Comparison of ENCODE assay signal across 11 cellular contexts in the genomic region with DNA sequence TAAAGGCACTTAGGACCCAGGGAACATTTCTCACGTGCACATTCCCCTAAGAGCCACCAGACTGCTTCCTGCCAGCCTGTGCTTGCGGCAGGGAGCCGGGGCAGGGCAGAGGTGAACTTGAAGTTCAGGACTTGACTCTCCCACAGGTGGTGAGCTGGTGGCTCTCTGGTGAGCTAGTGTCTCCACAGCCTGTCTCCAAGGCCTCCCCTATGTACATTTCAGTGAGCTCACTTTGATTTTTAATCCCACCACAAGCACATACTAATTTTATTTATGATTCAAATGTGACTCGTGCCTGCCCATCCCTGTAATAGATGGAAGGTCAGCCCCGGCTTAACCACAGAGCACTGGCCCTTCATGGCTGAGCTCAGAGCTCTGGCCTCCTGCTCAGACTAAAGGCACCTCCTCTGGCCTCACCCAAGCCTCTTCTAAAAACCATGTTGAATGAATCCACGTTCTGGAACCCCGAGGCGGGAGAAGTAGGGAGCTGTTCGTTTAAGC. TPM values are rescaled to one million over a fixed set of nuclear protein-coding genes. Genes with fewer than 3 reads are reported as not detected.
A peak's percentile ranks its signal among the peaks of the same experiment; 100 is the strongest.
DNase-seq lines count a peak whose midpoint lies in the region; ATAC-seq and TF ChIP-seq lines count a peak whose summit lies in the region.
"Had no signal": no experiment of that assay in that cellular context is flagged by ENCODE, and none has a peak within 500 bp of the region (broad histone marks: within the 10 kb centered on the region; RNA-seq: fewer than 3 reads in every experiment).

No MANE protein-coding gene starts in this region.

- no peak for TF ChIP-seq CTCF in brain (conservative IDR thresholded peaks at IDR 0.05)

- H3K9ac ChIP-seq in mesenchymal stem cell (ENCODE audit: low read length) = peak overlapping the region; percentile 27

- no peak overlapping the region for H3K4me2 ChIP-seq in mesenchymal stem cell (ENCODE audit: low read length, poor library complexity, severe bottlenecking)

- no peaks in the 10 kb centered on the region for H3K9me3 Mint-ChIP-seq in brain
- H3K9me3 Mint-ChIP-seq: CD8-positive, alpha-beta memory T cell had no signal

- H2BK15ac ChIP-seq in mesenchymal stem cell (ENCODE audit: low read depth, poor library complexity, severe bottlenecking) = no peak overlapping the region

- peak overlapping the region; percentile 56 to 91 (median 64) for H3K27ac Mint-ChIP-seq in brain

- no peak overlapping the region for H4K8ac ChIP-seq in mesenchymal stem cell (ENCODE audit: low read length)

- no peaks in the 10 kb centered on the region for H3K9me3 ChIP-seq in mesenchymal stem cell (ENCODE audit: control insufficient read depth, low read length)

- H3K27ac ChIP-seq in mesenchymal stem cell (ENCODE audit: low read length, poor library complexity, severe bottlenecking) = no peak overlapping the region
- peak overlapping the region; percentile 53 for H3K27ac ChIP-seq in urinary bladder (ENCODE audit: low read depth)

- H3K4me1 Mint-ChIP-seq in brain = peaks cover 87% of the 10 kb centered on the region

- peaks cover 52% of the 10 kb centered on the region for H3K79me1 ChIP-seq in mesenchymal stem cell (replicated peaks; ENCODE audit: low read length, poor library complexity, severe bottlenecking)

- DNase-seq in Right ventricle myocardium superior = no peak
- no peak for DNase-seq in left cardiac atrium
- peak; percentile 22 for DNase-seq in mesenchymal stem cell
- DNase-seq in DMS79 (lab: John Stamatoyannopoulos, UW) = no peak
- DNase-seq in NCI-H524 treated with DMSO at 0.1 percent for 48 hours (lab: John Stamatoyannopoulos, UW) = no peak
- DNase-seq: activated CD8-positive, alpha-beta memory T cell treated with anti-CD3 and anti-CD28 coated beads, Interleukin-2, amount 50 U/mL, for 48 hours; NCI-H82 had no signal

- no peaks in the 10 kb centered on the region for H3K27me3 Mint-ChIP-seq in brain
- H3K27me3 Mint-ChIP-seq: CD8-positive, alpha-beta memory T cell had no signal

- no peak overlapping the region for H2AK5ac ChIP-seq in mesenchymal stem cell (ENCODE audit: low read length, severe bottlenecking)

- no peak overlapping the region for H3K23ac ChIP-seq in mesenchymal stem cell (ENCODE audit: low read length in 2 of 2)

- no peaks in the 10 kb centered on the region for H3K27me3 ChIP-seq in mesenchymal stem cell (ENCODE audit: control insufficient read depth in 1 of 2, insufficient read depth in 1 of 2, low read length in 2 of 2)

- intact Hi-C loops in Right ventricle myocardium superior (cut with DNase I) = no loop called here
- intact Hi-C loops in left cardiac atrium (cut with DNase I) = loop anchor here in 1 of 2 donors (5.0 kb wide), 1 partner anchor 35 kb away; no protein-coding TSS in a partner anchor

- no peak overlapping the region for H4K91ac ChIP-seq in mesenchymal stem cell (ENCODE audit: low read length)

- H3K18ac ChIP-seq in mesenchymal stem cell (ENCODE audit: low read depth in 1 of 2, low read length in 2 of 2) = no peak overlapping the region

- H2BK120ac ChIP-seq in mesenchymal stem cell (ENCODE audit: low read depth, low read length) = no peak overlapping the region

- H3K4me3 ChIP-seq in mesenchymal stem cell (ENCODE audit: insufficient read depth in 1 of 2, low read depth in 1 of 2, low read length in 2 of 2) (no peak overlapping the region), urinary bladder (ENCODE audit: low read depth, low read length) (no peak overlapping the region)

- H2BK5ac ChIP-seq in mesenchymal stem cell (ENCODE audit: low read depth, low read length, poor library complexity, severe bottlenecking) = no peak overlapping the region

- H3K4ac ChIP-seq in mesenchymal stem cell (ENCODE audit: low read depth in 1 of 2, low read length in 2 of 2) = no peak overlapping the region

- peaks cover 25% of the 10 kb centered on the region for H3K36me3 Mint-ChIP-seq in brain

- no peak overlapping the region for H2BK12ac ChIP-seq in mesenchymal stem cell (ENCODE audit: low read length in 2 of 2)

- H3K36me3 ChIP-seq in mesenchymal stem cell (ENCODE audit: control insufficient read depth in 1 of 2, insufficient read depth in 2 of 2, low read depth in 1 of 2, low read length in 2 of 2) = peaks cover 61 to 73% of the 10 kb centered on the region in 2 experiments
- H3K36me3 ChIP-seq in urinary bladder (ENCODE audit: insufficient read depth) = peaks cover 2% of the 10 kb centered on the region

- ATAC-seq in Right ventricle myocardium superior (ENCODE audit: poor library complexity) (peak; percentile 10), left cardiac atrium (no peak), GM18870 (IDR thresholded peaks at IDR 0.05; ENCODE audit: unreplicated experiment) (no peak)

- H2AFZ ChIP-seq in mesenchymal stem cell (ENCODE audit: low read depth, low read length) = no peak overlapping the region

- peak overlapping the region in 1 of 5 experiments; percentile 12 for H3K4me3 Mint-ChIP-seq in brain

- WGBS in mesenchymal stem cell = 57% methylated on average over 9 of the region's 9 CpGs
- 62% methylated on average over 9 of the region's 9 CpGs for WGBS in urinary bladder

- peaks cover 30% of the 10 kb centered on the region for H3K4me1 ChIP-seq in mesenchymal stem cell (ENCODE audit: control insufficient read depth, insufficient read depth, low read depth, low read length)
- H3K4me1 ChIP-seq in urinary bladder (ENCODE audit: insufficient read depth) = peaks cover 1% of the 10 kb centered on the region

- no peak overlapping the region for H3K14ac ChIP-seq in mesenchymal stem cell (ENCODE audit: low read length in 2 of 2)

RNA-seq across cellular contexts. Expression of a gene that starts 9.2 kb away (rescaled TPM):
- total RNA-seq in Right ventricle myocardium superior (28.3 TPM), left cardiac atrium (10 to 100 TPM; 27.5 to 33.7 TPM), urinary bladder (11.4 TPM)
- polyA plus RNA-seq in brain (ENCODE audit: insufficient read depth, low read depth, low replicate concordance) (97.4 TPM), urinary bladder (28.3 TPM)
- 10.0 TPM for polyA plus RNA-seq in mesenchymal stem cell (2013, experiment 1 of 2)
- 10.1 TPM for polyA plus RNA-seq in mesenchymal stem cell (2013, experiment 2 of 2)
